ENCODE assay signal across 8 cellular contexts in genomic region chr15:64911317-64912186, GRCh38. TPM values are rescaled to one million over a fixed set of nuclear protein-coding genes. Genes with fewer than 3 reads are reported as not detected.
DNase-seq lines count a peak whose midpoint lies in the region; ATAC-seq and TF ChIP-seq lines count a peak whose summit lies in the region.

Gene ANKDD1A (plus strand): TSS chr15:64911902. CDS start chr15:64911931, 29 bp downstream.

- intact Hi-C loops in natural killer cell (cut with micrococcal nuclease): no loop called here
- intact Hi-C loops in transverse colon (cut with DNase I; ENCODE audit: low total_unique reads): no loop called here

- 12 to 43% methylated on average over 7 to 30 of the region's 72 CpGs for WGBS in transverse colon (ENCODE audit: low coverage in 1 of 2), 2 donors

- TF ChIP-seq CTCF in natural killer cell (IDR thresholded peaks at IDR 0.05) (no peak), transverse colon (IDR thresholded peaks at IDR 0.05) (no peak)

- peak within 1 kb of the TSS; percentile 70 for H3K4me3 Mint-ChIP-seq in activated T-cell treated with anti-CD3 and anti-CD28 coated beads, Interleukin-2, amount 50 U/mL, for 24 hours
- H3K4me3 Mint-ChIP-seq in natural killer cell: peak within 1 kb of the TSS; percentile 76

- no peak for TF ChIP-seq POLR2A in transverse colon (IDR thresholded peaks at IDR 0.05)

- H3K36me3 Mint-ChIP-seq in activated T-cell treated with anti-CD3 and anti-CD28 coated beads, Interleukin-2, amount 50 U/mL, for 24 hours (ENCODE audit: low read depth): no peaks in the 10 kb centered on the region
- H3K36me3 Mint-ChIP-seq in natural killer cell: no peaks in the 10 kb centered on the region

- peaks cover 0 to 13% (median 9%) of the 10 kb centered on the region in 4 donors for H3K4me1 ChIP-seq in transverse colon

- ATAC-seq in natural killer cell: peak; percentile 79 to 96 (median 92)
- no peak for ATAC-seq in GM21723 (IDR thresholded peaks at IDR 0.05; ENCODE audit: unreplicated experiment)

- TF ChIP-seq EP300 in transverse colon (IDR thresholded peaks at IDR 0.05; ENCODE audit: low read depth): no peak

- no peaks in the 10 kb centered on the region for H3K9me3 ChIP-seq in transverse colon

- peaks cover 7% of the 10 kb centered on the region for H3K4me1 Mint-ChIP-seq in activated T-cell treated with anti-CD3 and anti-CD28 coated beads, Interleukin-2, amount 50 U/mL, for 24 hours (ENCODE audit: low read depth)
- peaks cover 10 to 13% of the 10 kb centered on the region in 2 donors for H3K4me1 Mint-ChIP-seq in natural killer cell

- H3K27ac Mint-ChIP-seq in activated T-cell treated with anti-CD3 and anti-CD28 coated beads, Interleukin-2, amount 50 U/mL, for 24 hours: no peak within 1 kb of the TSS
- peak within 1 kb of the TSS in 1 of 2 donors; percentile 69 for H3K27ac Mint-ChIP-seq in natural killer cell

- H3K36me3 ChIP-seq in transverse colon: no peaks in the 10 kb centered on the region

- H3K27ac ChIP-seq in transverse colon: peak within 1 kb of the TSS; percentile 31 to 52 (median 42)

- H3K27me3 Mint-ChIP-seq in activated T-cell treated with anti-CD3 and anti-CD28 coated beads, Interleukin-2, amount 50 U/mL, for 24 hours: peaks cover 31% of the 10 kb centered on the region
- H3K27me3 Mint-ChIP-seq in natural killer cell (ENCODE audit: low read depth in 2 of 2): peaks cover 0 to 5% of the 10 kb centered on the region in 2 donors

- peak within 1 kb of the TSS; percentile 31 to 62 (median 43) for H3K4me3 ChIP-seq in transverse colon

- no peaks in the 10 kb centered on the region for H3K9me3 Mint-ChIP-seq in activated T-cell treated with anti-CD3 and anti-CD28 coated beads, Interleukin-2, amount 50 U/mL, for 24 hours
- H3K9me3 Mint-ChIP-seq in natural killer cell: no peaks in the 10 kb centered on the region

- H3K27me3 ChIP-seq in transverse colon: peaks cover 14% of the 10 kb centered on the region

- peak; percentile 73 for DNase-seq in EL
- DNase-seq in HCEC 1CT: peak; percentile 4
- DNase-seq in NCI-H2227 treated with DMSO at 0.1 percent for 48 hours (lab: John Stamatoyannopoulos, UW): peak; percentile 55
- DNase-seq in activated T-cell treated with anti-CD3 and anti-CD28 coated beads, Interleukin-2, amount 50 U/mL, for 24 hours: peak; percentile 62
- peak; percentile 35 for DNase-seq in fibroblast of peridontal ligament (ENCODE audit: extremely low read depth)
- peak; percentile 44 for DNase-seq in natural killer cell
- DNase-seq in transverse colon: peak; percentile 73

- in situ Hi-C loops in transverse colon (cut with MboI; ENCODE audit: low pct_ligation_motif_present in 1 of 4, low pct_unique_long_range_greater_than_20kb in 1 of 4, low sequenced_read_pairs in 3 of 4): loop anchor here in 1 of 4 donors (25.0 kb wide), 1 partner anchor 174 kb away; no protein-coding TSS in a partner anchor

RNA-seq across cellular contexts. Expression of gene ANKDD1A, which starts in this region (rescaled TPM):
- total RNA-seq in natural killer cell (10 to 100 TPM; 13.7 to 16.2 (median 13.9) TPM), transverse colon (1 to 10 TPM in 3 of 4 donors, under 1 TPM in 1; 0.82 to 7.1 (median 3.2) TPM)

Comparison
In these comparisons a context has a peak if more than half of its experiments do, and no peak if none do; other contexts are left out.
1. DNase-seq: peak in every context shown above with its lines; median percentile 73 in EL; 73 in transverse colon; 62 in activated T-cell treated with anti-CD3 and anti-CD28 coated beads, Interleukin-2, amount 50 U/mL, for 24 hours; 55 in NCI-H2227 treated with DMSO at 0.1 percent for 48 hours; 44 in natural killer cell; 35 in fibroblast of peridontal ligament; 4 in HCEC 1CT.